ENCODE assay signal across 13 cellular contexts in genomic region chr5:32690153-32690552, GRCh38. TPM values are rescaled to one million over a fixed set of nuclear protein-coding genes. Genes with fewer than 3 reads are reported as not detected.
DNase-seq lines count a peak whose midpoint lies in the region; ATAC-seq and TF ChIP-seq lines count a peak whose summit lies in the region.
"Had no signal": no experiment of that assay in that cellular context is flagged by ENCODE, and none has a peak within 500 bp of the region (broad histone marks: within the 10 kb centered on the region; RNA-seq: fewer than 3 reads in every experiment).

No MANE protein-coding gene starts in this region.

- H3K36me3 Mint-ChIP-seq in activated T-helper 2 cell treated with anti-CD3 and anti-CD28 coated beads, Interferon-gamma antibody, Interleukin-2, Interleukin-4, amounts not matched to agents 10 μg/mL and 5 μg/mL and 100 μg/mL, durations not matched to agents 14 hours and 24 hours and 36 hours (ENCODE audit: low read depth): no peaks in the 10 kb centered on the region

- no peak overlapping the region for H3K27ac Mint-ChIP-seq in activated T-helper 2 cell treated with anti-CD3 and anti-CD28 coated beads, Interferon-gamma antibody, Interleukin-2, Interleukin-4, amounts not matched to agents 10 μg/mL and 5 μg/mL and 100 μg/mL, durations not matched to agents 14 hours and 24 hours and 36 hours
- H3K27ac Mint-ChIP-seq: activated CD4-positive, alpha-beta memory T cell treated with anti-CD3 and anti-CD28 coated beads for 36 hours had no signal

- no peak overlapping the region for H2AFZ ChIP-seq in OCI-LY3 (ENCODE audit: low read depth, low read length)

- POLR2A ChIA-PET in AG04449 (lab: Yijun Ruan, JAX): no interaction called here

- H3K79me2 ChIP-seq in OCI-LY3 (ENCODE audit: low read length): no peaks in the 10 kb centered on the region

- ATAC-seq in esophagus mucosa: no peak
- ATAC-seq in GM21786 (IDR thresholded peaks at IDR 0.05; ENCODE audit: unreplicated experiment): no peak
- ATAC-seq: left lung, upper lobe of right lung had no signal

- no peak overlapping the region for H3K4me2 ChIP-seq in OCI-LY3 (ENCODE audit: low read length)

- no peak overlapping the region for H3K4me3 Mint-ChIP-seq in activated T-helper 2 cell treated with anti-CD3 and anti-CD28 coated beads, Interferon-gamma antibody, Interleukin-2, Interleukin-4, amounts not matched to agents 10 μg/mL and 5 μg/mL and 100 μg/mL, durations not matched to agents 14 hours and 24 hours and 36 hours (ENCODE audit: low read depth)
- H3K4me3 Mint-ChIP-seq: activated CD4-positive, alpha-beta memory T cell treated with anti-CD3 and anti-CD28 coated beads for 36 hours had no signal

- no peaks in the 10 kb centered on the region for H3K9me3 ChIP-seq in OCI-LY3 (ENCODE audit: insufficient read depth, low read length)
- H3K9me3 ChIP-seq: left lung, prostate gland, upper lobe of right lung had no signal

- CTCF ChIA-PET in AG04449 (lab: Yijun Ruan, JAX): interaction anchor here (0.7 to 1.4 kb wide), 6 partner anchors 18 to 743 kb away, joined by 3 to 4 read pairs (median 3); no protein-coding TSS in a partner anchor

- no peak overlapping the region for H3K9ac ChIP-seq in OCI-LY3 (ENCODE audit: low read length)

- H3K4me1 ChIP-seq in OCI-LY3 (ENCODE audit: low read length): no peaks in the 10 kb centered on the region
- H3K4me1 ChIP-seq: prostate gland had no signal

- intact Hi-C loops in activated T-helper 2 cell treated with anti-CD3 and anti-CD28 coated beads, Interferon-gamma antibody, Interleukin-2, Interleukin-4, amounts not matched to agents 10 μg/mL and 5 μg/mL and 100 μg/mL, durations not matched to agents 14 hours and 24 hours and 36 hours (cut with micrococcal nuclease): no loop called here

- H3K27ac ChIP-seq in OCI-LY3 (ENCODE audit: low read length): no peak overlapping the region
- H3K27ac ChIP-seq: left lung, prostate gland, upper lobe of right lung had no signal

- peaks cover 1% of the 10 kb centered on the region for H3K27me3 Mint-ChIP-seq in activated T-helper 2 cell treated with anti-CD3 and anti-CD28 coated beads, Interferon-gamma antibody, Interleukin-2, Interleukin-4, amounts not matched to agents 10 μg/mL and 5 μg/mL and 100 μg/mL, durations not matched to agents 14 hours and 24 hours and 36 hours (ENCODE audit: low read depth)

- H3K4me3 ChIP-seq in AG04449 (ENCODE audit: low read depth, low read length) (no peak overlapping the region), OCI-LY3 (ENCODE audit: low read length) (no peak overlapping the region), epithelial cell of esophagus (ENCODE audit: low read length) (no peak overlapping the region)
- H3K4me3 ChIP-seq: left lung, prostate gland, upper lobe of right lung had no signal

- TF ChIP-seq CTCF in AG04449 (IDR thresholded peaks at IDR 0.05; ENCODE audit: insufficient read depth, low read length, missing control alignments) (peak; percentile 16), OCI-LY3 (IDR thresholded peaks at IDR 0.05; ENCODE audit: low read depth, low read length) (peak; percentile 42), epithelial cell of esophagus (IDR thresholded peaks at IDR 0.05; ENCODE audit: insufficient read depth, low read depth, low read length, missing control alignments) (peak; percentile 42)

- DNase-seq in AG04449 (ENCODE audit: low read depth, low spot score) (no peak), ELR (ENCODE audit: low read depth) (peak; percentile 32), epithelial cell of esophagus (ENCODE audit: low read depth) (peak; percentile 11)
- DNase-seq in activated CD4-positive, alpha-beta T cell treated with anti-CD3 and anti-CD28 coated beads for 1 hour: no peak
- DNase-seq in activated T-helper 2 cell treated with anti-CD3 and anti-CD28 coated beads, Interferon-gamma antibody, Interleukin-2, Interleukin-4, amounts not matched to agents 10 μg/mL and 5 μg/mL and 100 μg/mL, durations not matched to agents 14 hours and 24 hours and 36 hours (ENCODE audit: low spot score): no peak
- DNase-seq: activated CD4-positive, alpha-beta memory T cell treated with anti-CD3 and anti-CD28 coated beads for 36 hours; left lung; NCI-H1436; upper lobe of right lung had no signal

- H3K27me3 ChIP-seq in OCI-LY3 (ENCODE audit: low read depth, low read length): no peaks in the 10 kb centered on the region
- H3K27me3 ChIP-seq: left lung, upper lobe of right lung had no signal

- H3K36me3 ChIP-seq in OCI-LY3 (replicated peaks; ENCODE audit: low read depth, low read length): no peaks in the 10 kb centered on the region
- H3K36me3 ChIP-seq: left lung, prostate gland, upper lobe of right lung had no signal

- peaks cover 1% of the 10 kb centered on the region for H3K9me3 Mint-ChIP-seq in activated T-helper 2 cell treated with anti-CD3 and anti-CD28 coated beads, Interferon-gamma antibody, Interleukin-2, Interleukin-4, amounts not matched to agents 10 μg/mL and 5 μg/mL and 100 μg/mL, durations not matched to agents 14 hours and 24 hours and 36 hours

- H3K4me1 Mint-ChIP-seq in activated T-helper 2 cell treated with anti-CD3 and anti-CD28 coated beads, Interferon-gamma antibody, Interleukin-2, Interleukin-4, amounts not matched to agents 10 μg/mL and 5 μg/mL and 100 μg/mL, durations not matched to agents 14 hours and 24 hours and 36 hours (ENCODE audit: low read depth): no peaks in the 10 kb centered on the region

- H4K20me1 ChIP-seq in OCI-LY3 (ENCODE audit: insufficient read depth, low read length): no peaks in the 10 kb centered on the region

RNA-seq across cellular contexts. Expression of gene NPR3, which starts 21.0 kb away (rescaled TPM):
- 12.6 TPM for total RNA-seq in esophagus mucosa
- 0.02 TPM in 1 of 2 replicates, not detected in the other for total RNA-seq in activated T-helper 2 cell treated with anti-CD3 and anti-CD28 coated beads, Interferon-gamma antibody, Interleukin-2, Interleukin-4, amounts not matched to agents 10 μg/mL and 5 μg/mL and 100 μg/mL, durations not matched to agents 14 hours and 24 hours and 36 hours

Comparison
In these comparisons a context has a peak if more than half of its experiments do, and no peak if none do; other contexts are left out.
1. DNase-seq: peak in ELR (single experiment) and epithelial cell of esophagus (single experiment); none in AG04449 (single experiment), activated CD4-positive, alpha-beta T cell treated with anti-CD3 and anti-CD28 coated beads for 1 hour (single experiment) and activated T-helper 2 cell treated with anti-CD3 and anti-CD28 coated beads, Interferon-gamma antibody, Interleukin-2, Interleukin-4, amounts not matched to agents 10 μg/mL and 5 μg/mL and 100 μg/mL, durations not matched to agents 14 hours and 24 hours and 36 hours (single experiment).
2. RNA of gene NPR3, which starts 21.0 kb away (total RNA-seq): 12.6 TPM in esophagus mucosa (single experiment); 0.02 TPM in activated T-helper 2 cell treated with anti-CD3 and anti-CD28 coated beads, Interferon-gamma antibody, Interleukin-2, Interleukin-4, amounts not matched to agents 10 μg/mL and 5 μg/mL and 100 μg/mL, durations not matched to agents 14 hours and 24 hours and 36 hours; every median in the first group is over 10 times any median in the second.
3. Peak in every context shown above with its lines, with median percentiles within 50 percentile points of each other: CTCF ChIP-seq.